28 cellular contexts compared by ENCODE assay signal in the genomic region with DNA sequence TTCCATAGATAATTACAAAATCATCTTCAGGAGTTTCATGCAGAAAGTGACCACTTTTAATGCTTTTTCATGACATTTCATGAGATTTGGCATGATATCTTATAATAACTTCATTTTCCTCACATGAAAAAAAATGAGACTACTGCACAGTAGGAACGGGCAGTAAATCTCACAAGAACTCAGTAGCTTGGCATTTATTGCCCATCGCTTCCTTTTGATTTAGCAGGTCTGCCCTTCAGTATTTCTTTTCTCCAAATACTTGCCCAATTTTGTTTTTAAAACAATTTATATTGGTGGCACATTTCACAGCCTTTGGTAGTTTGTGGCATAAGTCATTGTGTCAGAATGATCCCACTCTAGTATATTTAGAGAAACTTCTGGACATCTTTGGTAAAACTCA.
"Had no signal": no experiment of that assay in that cellular context is flagged by ENCODE, and none has a peak within 500 bp of the region (broad histone marks: within the 10 kb centered on the region; RNA-seq: fewer than 3 reads in every experiment).

No MANE protein-coding gene starts in this region.

- H3K4me3 ChIP-seq: stomach, suprapubic skin, testis, thoracic aorta, thyroid gland, tibial artery, tibial nerve, transverse colon, upper lobe of left lung, uterus, vagina had no signal

- H3K4me1 Mint-ChIP-seq: stimulated activated effector memory CD8-positive, alpha-beta T cell treated with anti-CD3 and anti-CD28 coated beads, Interleukin-12 subunit alpha, Interleukin-12 subunit beta, amount 100 ng/mL, for 72 hours; stimulated activated memory B cell treated with anti-CD40 and anti-IgM and Interleukin-4, amounts not matched to agents 10 μg/mL and 1 μg/mL and 100 μg/mL, for 72 hours; stimulated activated naive B cell treated with anti-CD40 and anti-IgM and Interleukin-4, amounts not matched to agents 10 μg/mL and 1 μg/mL and 100 μg/mL, for 72 hours; stimulated activated naive CD8-positive, alpha-beta T cell treated with anti-CD3 and anti-CD28 coated beads, Interleukin-15, amount 100 ng/mL, for 72 hours had no signal

- ATAC-seq: stimulated activated effector memory CD8-positive, alpha-beta T cell treated with anti-CD3 and anti-CD28 coated beads, Interleukin-12 subunit alpha, Interleukin-12 subunit beta, amount 100 ng/mL, for 72 hours; stimulated activated memory B cell treated with anti-CD40 and anti-IgM and Interleukin-4, amounts not matched to agents 10 μg/mL and 1 μg/mL and 100 μg/mL, for 72 hours; stimulated activated naive B cell treated with anti-CD40 and anti-IgM and Interleukin-4, amounts not matched to agents 10 μg/mL and 1 μg/mL and 100 μg/mL, for 72 hours; stimulated activated naive CD8-positive, alpha-beta T cell treated with anti-CD3 and anti-CD28 coated beads, Interleukin-15, amount 100 ng/mL, for 72 hours; stimulated activated naive CD8-positive, alpha-beta T cell treated with anti-CD3 and anti-CD28 coated beads, Interleukin-15, Interleukin-2, amounts not matched to agents 100 U/mL and 50 U/mL, for 24 hours had no signal

- DNase-seq: stimulated activated CD4-positive, alpha-beta T cell treated with anti-CD3 and anti-CD28 coated beads, Interleukin-2, amount 100 ng/mL, for 24 hours; stimulated activated CD4-positive, alpha-beta T cell treated with anti-CD3 and anti-CD28 coated beads, Interleukin-2, amount 100 ng/mL, for 48 hours; stimulated activated CD4-positive, alpha-beta T cell treated with anti-CD3 and anti-CD28 coated beads, Interleukin-4, amount 100 ng/mL, for 1 hour; stimulated activated CD4-positive, alpha-beta T cell treated with anti-CD3 and anti-CD28 coated beads, Interleukin-4, amount 100 ng/mL, for 24 hours; stimulated activated CD4-positive, alpha-beta T cell treated with anti-CD3 and anti-CD28 coated beads, Interleukin-4, amount 100 ng/mL, for 4 hours; stimulated activated CD8-positive, alpha-beta memory T cell treated with anti-CD3 and anti-CD28 coated beads, Interleukin-4, amount 100 ng/mL, for 48 hours; stimulated activated naive B cell treated with anti-CD40 and anti-IgM and Interleukin-4, amounts not matched to agents 10 μg/mL and 1 μg/mL and 100 μg/mL, for 72 hours; stimulated activated naive CD4-positive, alpha-beta T cell; stimulated activated naive CD4-positive, alpha-beta T cell treated with Interleukin-2 at 50 U/mL for 16 hours; stimulated activated naive CD8-positive, alpha-beta T cell treated with anti-CD3 and anti-CD28 coated beads, Interleukin-15, amount 100 ng/mL, for 72 hours; stimulated activated naive CD8-positive, alpha-beta T cell treated with anti-CD3 and anti-CD28 coated beads, Interleukin-15, Interleukin-2, amounts not matched to agents 100 U/mL and 50 U/mL, for 24 hours; stomach; substantia nigra; testis; thyroid gland; tibial artery; transverse colon; trophoblast cell; upper lobe of left lung; uterus had no signal

- H3K4me1 ChIP-seq: stomach, suprapubic skin, testis, thyroid gland, tibial artery, tibial nerve, transverse colon, upper lobe of left lung, uterus, vagina had no signal

- H3K4me3 Mint-ChIP-seq: stimulated activated effector memory CD8-positive, alpha-beta T cell treated with anti-CD3 and anti-CD28 coated beads, Interleukin-12 subunit alpha, Interleukin-12 subunit beta, amount 100 ng/mL, for 72 hours; stimulated activated memory B cell treated with anti-CD40 and anti-IgM and Interleukin-4, amounts not matched to agents 10 μg/mL and 1 μg/mL and 100 μg/mL, for 72 hours; stimulated activated naive B cell treated with anti-CD40 and anti-IgM and Interleukin-4, amounts not matched to agents 10 μg/mL and 1 μg/mL and 100 μg/mL, for 72 hours; stimulated activated naive CD8-positive, alpha-beta T cell treated with anti-CD3 and anti-CD28 coated beads, Interleukin-15, amount 100 ng/mL, for 72 hours; stimulated activated naive CD8-positive, alpha-beta T cell treated with anti-CD3 and anti-CD28 coated beads, Interleukin-15, Interleukin-2, amounts not matched to agents 100 ng/mL and 50 ng/mL, for 24 hours; type B pancreatic cell had no signal

- H3K27me3 ChIP-seq: stomach, suprapubic skin, testis, thyroid gland, tibial artery, tibial nerve, transverse colon, upper lobe of left lung, uterus, vagina had no signal

- H3K36me3 Mint-ChIP-seq: stimulated activated effector memory CD8-positive, alpha-beta T cell treated with anti-CD3 and anti-CD28 coated beads, Interleukin-12 subunit alpha, Interleukin-12 subunit beta, amount 100 ng/mL, for 72 hours; stimulated activated memory B cell treated with anti-CD40 and anti-IgM and Interleukin-4, amounts not matched to agents 10 μg/mL and 1 μg/mL and 100 μg/mL, for 72 hours; stimulated activated naive B cell treated with anti-CD40 and anti-IgM and Interleukin-4, amounts not matched to agents 10 μg/mL and 1 μg/mL and 100 μg/mL, for 72 hours; type B pancreatic cell had no signal

- H3K9me3 Mint-ChIP-seq: stimulated activated memory B cell treated with anti-CD40 and anti-IgM and Interleukin-4, amounts not matched to agents 10 μg/mL and 1 μg/mL and 100 μg/mL, for 72 hours; type B pancreatic cell had no signal

- H3K27ac Mint-ChIP-seq: stimulated activated effector memory CD8-positive, alpha-beta T cell treated with anti-CD3 and anti-CD28 coated beads, Interleukin-12 subunit alpha, Interleukin-12 subunit beta, amount 100 ng/mL, for 72 hours; stimulated activated memory B cell treated with anti-CD40 and anti-IgM and Interleukin-4, amounts not matched to agents 10 μg/mL and 1 μg/mL and 100 μg/mL, for 72 hours; stimulated activated naive B cell treated with anti-CD40 and anti-IgM and Interleukin-4, amounts not matched to agents 10 μg/mL and 1 μg/mL and 100 μg/mL, for 72 hours; stimulated activated naive CD8-positive, alpha-beta T cell treated with anti-CD3 and anti-CD28 coated beads, Interleukin-15, amount 100 ng/mL, for 72 hours; stimulated activated naive CD8-positive, alpha-beta T cell treated with anti-CD3 and anti-CD28 coated beads, Interleukin-15, Interleukin-2, amounts not matched to agents 100 ng/mL and 50 ng/mL, for 24 hours; type B pancreatic cell had no signal

- H3K27ac ChIP-seq: stomach, suprapubic skin, testis, thoracic aorta, thyroid gland, tibial artery, tibial nerve, transverse colon, upper lobe of left lung, uterus, vagina had no signal

- H3K9me3 ChIP-seq: stomach, suprapubic skin, testis, thoracic aorta, thyroid gland, tibial artery, tibial nerve, transverse colon, upper lobe of left lung, uterus, vagina had no signal

- H3K27me3 Mint-ChIP-seq: stimulated activated memory B cell treated with anti-CD40 and anti-IgM and Interleukin-4, amounts not matched to agents 10 μg/mL and 1 μg/mL and 100 μg/mL, for 72 hours; stimulated activated naive B cell treated with anti-CD40 and anti-IgM and Interleukin-4, amounts not matched to agents 10 μg/mL and 1 μg/mL and 100 μg/mL, for 72 hours; stimulated activated naive CD8-positive, alpha-beta T cell treated with anti-CD3 and anti-CD28 coated beads, Interleukin-15, amount 100 ng/mL, for 72 hours; stimulated activated naive CD8-positive, alpha-beta T cell treated with anti-CD3 and anti-CD28 coated beads, Interleukin-15, Interleukin-2, amounts not matched to agents 100 ng/mL and 50 ng/mL, for 24 hours; type B pancreatic cell had no signal

- H3K36me3 ChIP-seq: stomach, suprapubic skin, thoracic aorta, thyroid gland, tibial artery, tibial nerve, transverse colon, upper lobe of left lung, uterus, vagina had no signal
